In the genomic region with DNA sequence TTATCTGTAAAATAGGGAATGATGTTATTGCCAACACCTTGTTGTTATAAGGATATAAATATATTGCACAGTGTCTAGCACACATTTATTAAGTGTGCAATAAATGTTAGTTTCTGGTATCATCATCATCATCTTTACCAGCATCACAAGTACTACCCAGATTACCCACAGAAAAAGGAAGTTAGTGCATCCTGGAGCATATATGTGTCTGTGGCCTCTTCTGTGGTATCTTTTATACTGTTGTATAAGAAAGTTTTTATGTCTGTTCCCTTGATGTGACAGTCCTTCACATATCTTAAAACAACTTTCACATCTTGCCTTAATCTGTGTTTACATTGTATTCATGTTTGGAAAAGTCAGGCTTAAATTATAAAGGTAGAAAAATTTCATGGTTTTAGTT, we compare ENCODE assay signal across 21 cellular contexts. TPM values are rescaled to one million over a fixed set of nuclear protein-coding genes. Genes with fewer than 3 reads are reported as not detected.
"Had no signal": no experiment of that assay in that cellular context is flagged by ENCODE, and none has a peak within 500 bp of the region (broad histone marks: within the 10 kb centered on the region; RNA-seq: fewer than 3 reads in every experiment).

No MANE protein-coding gene starts in this region.

- H3K9me3 Mint-ChIP-seq: activated T-helper 1 cell treated with anti-CD3 and anti-CD28 coated beads, Interleukin-12 subunit alpha, Interleukin-12 subunit beta, Interleukin-2, Interleukin-4 antibody, amounts not matched to agents 30 ng/mL and 10 ng/mL and 1 ng/mL, durations not matched to agents 14 hours and 24 hours and 36 hours; immature natural killer cell had no signal

- H3K27me3 ChIP-seq: foreskin keratinocyte, right lobe of liver, transverse colon had no signal

- H3K9me3 ChIP-seq: lower lobe of right lung, mucosa of descending colon, right lobe of liver, transverse colon had no signal

- H3K4me1 ChIP-seq: foreskin keratinocyte, lower lobe of right lung, right lobe of liver, transverse colon had no signal

- H3K27me3 Mint-ChIP-seq: activated naive CD8-positive, alpha-beta T cell; T-helper 17 cell had no signal

- DNase-seq: activated CD4-positive, alpha-beta T cell treated with anti-CD3 and anti-CD28 coated beads for 48 hours; activated gamma-delta T cell treated with Interleukin-2 at 50 U/mL for 16 hours; amygdala; erythroblast; foreskin keratinocyte; immature natural killer cell; lower lobe of right lung; mesendoderm; mucosa of descending colon; occipital lobe; right lobe of liver; stimulated activated CD4-positive, alpha-beta T cell treated with anti-CD3 and anti-CD28 coated beads, Interleukin-1b, Interleukin-23, amount 100 ng/mL, for 48 hours; T-helper 17 cell; transverse colon had no signal

- H3K4me3 Mint-ChIP-seq: activated naive CD8-positive, alpha-beta T cell; activated T-helper 1 cell treated with anti-CD3 and anti-CD28 coated beads, Interleukin-12 subunit alpha, Interleukin-12 subunit beta, Interleukin-2, Interleukin-4 antibody, amounts not matched to agents 30 ng/mL and 10 ng/mL and 1 ng/mL, durations not matched to agents 14 hours and 24 hours and 36 hours; immature natural killer cell; T-helper 17 cell had no signal

- H3K27ac ChIP-seq: foreskin keratinocyte, lower lobe of right lung, right lobe of liver, skin epidermis, transverse colon had no signal

- H3K4me3 ChIP-seq: lower lobe of right lung, mucosa of descending colon, right lobe of liver, skin epidermis, transverse colon had no signal

- ATAC-seq: foreskin keratinocyte, left lobe of liver, lower lobe of right lung, mucosa of descending colon, right lobe of liver, T-helper 17 cell had no signal

- H3K27ac Mint-ChIP-seq: activated naive CD8-positive, alpha-beta T cell; activated T-helper 1 cell treated with anti-CD3 and anti-CD28 coated beads, Interleukin-12 subunit alpha, Interleukin-12 subunit beta, Interleukin-2, Interleukin-4 antibody, amounts not matched to agents 30 ng/mL and 10 ng/mL and 1 ng/mL, durations not matched to agents 14 hours and 24 hours and 36 hours; T-helper 17 cell had no signal

RNA-seq across cellular contexts. Expression of a gene that starts 46.2 kb away (rescaled TPM):
- total RNA-seq: activated CD8-positive, alpha-beta memory T cell treated with anti-CD3 and anti-CD28 coated beads for 36 hours; activated T-helper 1 cell treated with anti-CD3 and anti-CD28 coated beads, Interleukin-12 subunit alpha, Interleukin-12 subunit beta, Interleukin-2, Interleukin-4 antibody, amounts not matched to agents 30 ng/mL and 10 ng/mL and 1 ng/mL, durations not matched to agents 14 hours and 24 hours and 36 hours; cerebellum; foreskin keratinocyte; kidney epithelial cell; left lobe of liver; right lobe of liver; T-helper 17 cell had no signal
